10 cellular contexts compared by ENCODE assay signal in the genomic region with DNA sequence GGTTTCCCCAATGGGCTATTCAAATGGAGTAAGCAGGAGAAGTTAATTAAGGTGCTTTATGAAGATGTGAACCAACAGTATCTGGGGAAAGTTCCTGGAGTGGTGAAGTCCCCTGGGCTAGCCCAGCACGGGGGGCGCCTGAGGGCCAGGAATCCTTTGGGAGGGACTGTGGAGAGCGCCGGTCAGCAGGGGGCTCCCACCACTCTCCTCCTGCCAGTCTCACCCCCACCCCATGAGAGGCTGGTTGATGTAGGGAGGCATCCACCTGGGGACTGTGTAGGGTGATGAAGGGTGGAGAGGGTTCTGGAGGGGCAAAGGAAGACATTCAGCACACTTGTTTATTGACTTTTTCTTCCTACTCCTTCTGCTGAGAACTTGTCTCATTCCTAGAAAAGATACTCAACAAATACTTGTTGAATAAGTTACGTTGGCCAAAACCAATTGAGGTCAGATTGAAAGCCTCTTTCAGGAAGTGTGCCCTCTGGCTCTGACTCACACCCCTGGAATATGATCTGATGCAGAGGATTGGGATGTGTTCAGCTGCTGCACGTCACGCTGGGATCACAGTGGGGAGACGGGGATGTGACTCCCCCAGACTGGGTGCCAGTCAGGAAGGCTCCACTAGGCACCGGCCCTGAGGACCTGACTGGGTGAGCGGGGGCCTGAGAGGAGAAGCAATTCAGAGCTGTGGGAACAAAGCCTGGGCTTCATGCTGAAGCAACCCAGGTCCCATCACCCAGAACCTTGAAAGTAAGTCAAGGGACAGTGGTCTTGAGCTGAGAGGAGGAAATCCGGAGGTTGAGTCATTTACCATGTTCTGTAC. TPM values are rescaled to one million over a fixed set of nuclear protein-coding genes. Genes with fewer than 3 reads are reported as not detected.
DNase-seq lines count a peak whose midpoint lies in the region; ATAC-seq and TF ChIP-seq lines count a peak whose summit lies in the region.
"Had no signal": no experiment of that assay in that cellular context is flagged by ENCODE, and none has a peak within 500 bp of the region (broad histone marks: within the 10 kb centered on the region; RNA-seq: fewer than 3 reads in every experiment).

No MANE protein-coding gene starts in this region.

- no peak overlapping the region for H3K4me3 Mint-ChIP-seq in activated T-helper 17 cell treated with anti-CD3 and anti-CD28 coated beads, Interleukin-2, amount 50 U/mL, for 72 hours

- TF ChIP-seq CTCF in HEK293 (tag by site-specific recombination; IDR thresholded peaks at IDR 0.05), result peak; percentile 43

- H3K27ac Mint-ChIP-seq in activated T-helper 17 cell treated with anti-CD3 and anti-CD28 coated beads, Interleukin-2, amount 50 U/mL, for 72 hours, result peak overlapping the region; percentile 29

- DNase-seq in AG08396 (ENCODE audit: low spot score) (peak; percentile 96), kidney glomerular epithelial cell (lab: John Stamatoyannopoulos, UW) (peak; percentile 96), NCI-H82 (lab: John Stamatoyannopoulos, UW) (no peak)
- no peak for DNase-seq in stimulated activated CD4-positive, alpha-beta T cell treated with anti-CD3 and anti-CD28 coated beads, Interleukin-12 subunit alpha, Interleukin-12 subunit beta, amount 100 ng/mL, for 4 hours
- DNase-seq: effector CD4-positive, alpha-beta T cell had no signal

- peaks cover 5% of the 10 kb centered on the region for H3K4me1 Mint-ChIP-seq in activated T-helper 17 cell treated with anti-CD3 and anti-CD28 coated beads, Interleukin-2, amount 50 U/mL, for 72 hours

- no peaks in the 10 kb centered on the region for H3K36me3 ChIP-seq in HEK293 (ENCODE audit: control insufficient read depth in 2 of 2, insufficient read depth in 1 of 2, low read length in 2 of 2)

- no peaks in the 10 kb centered on the region for H3K9me3 ChIP-seq in HEK293 (ENCODE audit: control insufficient read depth, insufficient read depth, low read depth, low read length)

- no peaks in the 10 kb centered on the region; the same call in 1 of the 2 replicates for H3K4me1 ChIP-seq in HEK293 (ENCODE audit: control insufficient read depth, insufficient read depth, low read length)

- H3K27ac ChIP-seq in HEK293 (ENCODE audit: extremely low read depth, low read depth, low read length), result no peak overlapping the region

- POLR2A ChIA-PET in HEK293 (lab: Yijun Ruan, JAX), result interaction anchor here (1.8 kb wide), 1 partner anchor 20 kb away, joined by 9 read pairs; a partner anchor contains a TSS

- no peaks in the 10 kb centered on the region for H3K9me3 Mint-ChIP-seq in activated T-helper 17 cell treated with anti-CD3 and anti-CD28 coated beads, Interleukin-2, amount 50 U/mL, for 72 hours

- CTCF ChIA-PET in HEK293 (lab: Yijun Ruan, JAX), result interaction anchor here (0.6 to 3.3 kb wide), 7 partner anchors 46 to 279 kb away, joined by 3 to 16 read pairs (median 4); no protein-coding TSS in a partner anchor

- no peaks in the 10 kb centered on the region for H3K36me3 Mint-ChIP-seq in activated T-helper 17 cell treated with anti-CD3 and anti-CD28 coated beads, Interleukin-2, amount 50 U/mL, for 72 hours (ENCODE audit: low read depth)

- peak; percentile 64 for ATAC-seq in activated T-helper 17 cell treated with anti-CD3 and anti-CD28 coated beads, Interleukin-2, amount 50 U/mL, for 72 hours (replicated peaks)
- ATAC-seq in GM18520 (IDR thresholded peaks at IDR 0.05; ENCODE audit: unreplicated experiment) (no peak), HG03025 (IDR thresholded peaks at IDR 0.05; ENCODE audit: low FRiP score, unreplicated experiment) (no peak)

- peaks cover 6% of the 10 kb centered on the region for H3K27me3 Mint-ChIP-seq in activated T-helper 17 cell treated with anti-CD3 and anti-CD28 coated beads, Interleukin-2, amount 50 U/mL, for 72 hours

- H3K4me3 ChIP-seq in HEK293 (ENCODE audit: low read depth, low read length), result no peak overlapping the region

TF ChIP-seq in HEK293, 187 proteins besides CTCF, POLR2A, EP300 and RAD21:
- no peak for TF ChIP-seq GLI4 (tag by site-specific recombination; IDR thresholded peaks at IDR 0.05)
- TF ChIP-seq ZIC2 (tag by site-specific recombination; IDR thresholded peaks at IDR 0.05), result peak; percentile 62; the same call in 1 of the 2 replicates
- 0 out of 2 replicates have a peak, but pooled peaks have one; percentile 9 for TF ChIP-seq ZBTB8A (tag by site-specific recombination; IDR thresholded peaks at IDR 0.05)
- TF ChIP-seq, protein P1, sequence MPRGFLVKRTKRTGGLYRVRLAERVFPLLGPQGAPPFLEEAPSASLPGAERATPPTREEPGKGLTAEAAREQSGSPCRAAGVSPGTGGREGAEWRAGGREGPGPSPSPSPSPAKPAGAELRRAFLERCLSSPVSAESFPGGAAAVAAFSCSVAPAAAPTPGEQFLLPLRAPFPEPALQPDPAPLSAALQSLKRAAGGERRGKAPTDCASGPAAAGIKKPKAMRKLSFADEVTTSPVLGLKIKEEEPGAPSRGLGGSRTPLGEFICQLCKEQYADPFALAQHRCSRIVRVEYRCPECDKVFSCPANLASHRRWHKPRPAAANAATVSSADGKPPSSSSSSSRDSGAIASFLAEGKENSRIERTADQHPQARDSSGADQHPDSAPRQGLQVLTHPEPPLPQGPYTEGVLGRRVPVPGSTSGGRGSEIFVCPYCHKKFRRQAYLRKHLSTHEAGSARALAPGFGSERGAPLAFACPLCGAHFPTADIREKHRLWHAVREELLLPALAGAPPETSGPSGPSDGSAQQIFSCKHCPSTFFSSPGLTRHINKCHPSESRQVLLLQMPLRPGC (tag by site-specific recombination; IDR thresholded peaks at IDR 0.05), result 0 out of 2 replicates have a peak, but pooled peaks have one; percentile 21
- no peak for TF ChIP-seq ZNF404 (tag by site-specific recombination; IDR thresholded peaks at IDR 0.05)
- TF ChIP-seq YY1 (tag by site-specific recombination; IDR thresholded peaks at IDR 0.05), result no peak
- peak; percentile 98 for TF ChIP-seq SCRT2 (tag by site-specific recombination; IDR thresholded peaks at IDR 0.05)
- no peak for TF ChIP-seq ZNF707 (tag by site-specific recombination; IDR thresholded peaks at IDR 0.05)
- no peak for TF ChIP-seq ZNF626 (tag by site-specific recombination; IDR thresholded peaks at IDR 0.05)
- no peak for TF ChIP-seq KLF7 (tag by site-specific recombination; IDR thresholded peaks at IDR 0.05; ENCODE audit: borderline replicate concordance)
- no peak for TF ChIP-seq ZNF701 (tag by site-specific recombination; IDR thresholded peaks at IDR 0.05)

RNA-seq across cellular contexts. Expression of a gene that starts 4.2 kb away (rescaled TPM):
- not detected for total RNA-seq in activated T-helper 17 cell treated with anti-CD3 and anti-CD28 coated beads, Interleukin-2, amount 50 U/mL, for 72 hours

RNA-seq across cellular contexts. Expression of a gene that starts 10.1 kb away (rescaled TPM):
- not detected for total RNA-seq in activated T-helper 17 cell treated with anti-CD3 and anti-CD28 coated beads, Interleukin-2, amount 50 U/mL, for 72 hours
- total RNA-seq: subcutaneous adipose tissue had no signal

RNA-seq across cellular contexts. Expression of a gene that starts 19.6 kb away (rescaled TPM):
- 10 to 100 TPM; 40.3 to 53.4 TPM for total RNA-seq in activated T-helper 17 cell treated with anti-CD3 and anti-CD28 coated beads, Interleukin-2, amount 50 U/mL, for 72 hours

RNA-seq across cellular contexts. Expression of a gene that starts 19.9 kb away (rescaled TPM):
- 100 to 1,000 TPM; 187 to 214 TPM for total RNA-seq in activated T-helper 17 cell treated with anti-CD3 and anti-CD28 coated beads, Interleukin-2, amount 50 U/mL, for 72 hours

RNA-seq across cellular contexts. Expression of a gene that starts 57.6 kb away (rescaled TPM):
- total RNA-seq in activated T-helper 17 cell treated with anti-CD3 and anti-CD28 coated beads, Interleukin-2, amount 50 U/mL, for 72 hours, result under 1 TPM; 0.48 TPM

Comparison
In these comparisons a context has a peak if more than half of its experiments do, and no peak if none do; other contexts are left out.
1. DNase-seq: peak in AG08396 (single experiment) and kidney glomerular epithelial cell (single experiment); none in stimulated activated CD4-positive, alpha-beta T cell treated with anti-CD3 and anti-CD28 coated beads, Interleukin-12 subunit alpha, Interleukin-12 subunit beta, amount 100 ng/mL, for 4 hours (single experiment) and NCI-H82 (single experiment).